In genomic region chr10:131781076-131781475, GRCh38 we compare ENCODE assay signal across 37 cellular contexts.
"Had no signal": no experiment of that assay in that cellular context is flagged by ENCODE, and none has a peak within 500 bp of the region (broad histone marks: within the 10 kb centered on the region; RNA-seq: fewer than 3 reads in every experiment).

No MANE protein-coding gene starts in this region.

- H3K9me3 ChIP-seq: colonic mucosa had no signal

- H3K27ac ChIP-seq: adrenal gland, ascending aorta, breast epithelium, cardiac muscle cell, colonic mucosa, esophagus muscularis mucosa, foreskin keratinocyte, gastrocnemius medialis, WERI-Rb-1 had no signal

- ATAC-seq: activated CD4-positive, CD25-positive, alpha-beta regulatory T cell treated with anti-CD3 and anti-CD28 coated beads, Interleukin-2, amount 50 U/mL, for 24 hours; activated CD8-positive, alpha-beta T cell treated with anti-CD3 and anti-CD28 coated beads for 36 hours; activated naive CD8-positive, alpha-beta T cell treated with anti-CD3 and anti-CD28 coated beads, Interleukin-2, amount 50 U/mL, for 24 hours; foreskin keratinocyte; gastrocnemius medialis; T-helper 17 cell had no signal

- H3K4me1 Mint-ChIP-seq: activated B cell treated with CpG ODN at 0.5 μM for 24 hours; activated naive CD4-positive, alpha-beta T cell treated with anti-CD3 and anti-CD28 coated beads, Interleukin-2, amount 50 U/mL, for 24 hours; activated naive CD8-positive, alpha-beta T cell treated with anti-CD3 and anti-CD28 coated beads for 36 hours; activated naive CD8-positive, alpha-beta T cell treated with anti-CD3 and anti-CD28 coated beads, Interleukin-2, amount 50 U/mL, for 24 hours; brain; T-helper 17 cell had no signal

- H3K36me3 Mint-ChIP-seq: activated naive CD8-positive, alpha-beta T cell treated with anti-CD3 and anti-CD28 coated beads for 36 hours had no signal

- H3K4me3 Mint-ChIP-seq: activated B cell treated with CpG ODN at 0.5 μM for 24 hours; activated CD8-positive, alpha-beta T cell treated with anti-CD3 and anti-CD28 coated beads for 36 hours; activated naive CD4-positive, alpha-beta T cell treated with anti-CD3 and anti-CD28 coated beads for 36 hours; activated naive CD4-positive, alpha-beta T cell treated with anti-CD3 and anti-CD28 coated beads, Interleukin-2, amount 50 U/mL, for 24 hours; activated naive CD8-positive, alpha-beta T cell treated with anti-CD3 and anti-CD28 coated beads for 36 hours; activated naive CD8-positive, alpha-beta T cell treated with anti-CD3 and anti-CD28 coated beads, Interleukin-2, amount 50 U/mL, for 24 hours; activated T-helper 1 cell treated with anti-CD3 and anti-CD28 coated beads, Interleukin-12 subunit alpha, Interleukin-12 subunit beta, Interleukin-2, Interleukin-4 antibody, amounts not matched to agents 30 ng/mL and 10 ng/mL and 1 ng/mL, durations not matched to agents 14 hours and 24 hours and 36 hours; brain; dendritic cell treated with granulocyte-macrophage colony-stimulating factor and Interleukin-4, amounts not matched to agents 40 ng/mL and 50 ng/mL, for 4 days; T-helper 17 cell; T-helper 2 cell treated with Interferon-gamma antibody and Interleukin-4, amounts not matched to agents 5 μg/mL and 100 μg/mL, for 36 hours had no signal

- H3K27ac Mint-ChIP-seq: activated B cell treated with CpG ODN at 0.5 μM for 24 hours; activated CD8-positive, alpha-beta T cell treated with anti-CD3 and anti-CD28 coated beads for 36 hours; activated naive CD4-positive, alpha-beta T cell treated with anti-CD3 and anti-CD28 coated beads for 36 hours; activated naive CD4-positive, alpha-beta T cell treated with anti-CD3 and anti-CD28 coated beads, Interleukin-2, amount 50 U/mL, for 24 hours; activated naive CD8-positive, alpha-beta T cell treated with anti-CD3 and anti-CD28 coated beads for 36 hours; activated naive CD8-positive, alpha-beta T cell treated with anti-CD3 and anti-CD28 coated beads, Interleukin-2, amount 50 U/mL, for 24 hours; activated T-helper 1 cell treated with anti-CD3 and anti-CD28 coated beads, Interleukin-12 subunit alpha, Interleukin-12 subunit beta, Interleukin-2, Interleukin-4 antibody, amounts not matched to agents 30 ng/mL and 10 ng/mL and 1 ng/mL, durations not matched to agents 14 hours and 24 hours and 36 hours; activated T-helper 2 cell treated with anti-CD3 and anti-CD28 coated beads, Interferon-gamma antibody, Interleukin-2, Interleukin-4, amounts not matched to agents 10 μg/mL and 5 μg/mL and 100 μg/mL, durations not matched to agents 14 hours and 24 hours and 36 hours; brain; dendritic cell treated with granulocyte-macrophage colony-stimulating factor and Interleukin-4, amounts not matched to agents 40 ng/mL and 50 ng/mL, for 4 days; T-helper 17 cell; T-helper 2 cell treated with Interferon-gamma antibody and Interleukin-4, amounts not matched to agents 5 μg/mL and 100 μg/mL, for 36 hours had no signal

- H3K4me3 ChIP-seq: adrenal gland, ascending aorta, breast epithelium, cardiac muscle cell, colonic mucosa, dorsolateral prefrontal cortex, esophagus muscularis mucosa, gastrocnemius medialis had no signal

- DNase-seq: activated B cell treated with CpG ODN at 0.5 μM for 24 hours; activated CD4-positive, alpha-beta T cell treated with anti-CD3 and anti-CD28 coated beads for 48 hours; activated CD4-positive, alpha-beta T cell treated with anti-CD3 and anti-CD28 coated beads, Interleukin-2, amount 50 U/mL, for 1 hour; activated CD4-positive, alpha-beta T cell treated with anti-CD3 and anti-CD28 coated beads, Interleukin-2, amount 50 U/mL, for 48 hours; activated CD8-positive, alpha-beta T cell treated with anti-CD3 and anti-CD28 coated beads for 36 hours; activated effector memory CD4-positive, alpha-beta T cell treated with anti-CD3 and anti-CD28 coated beads, Interleukin-2, amount 50 U/mL, for 16 hours; activated naive CD4-positive, alpha-beta T cell treated with anti-CD3 and anti-CD28 coated beads for 36 hours; activated naive CD8-positive, alpha-beta T cell treated with anti-CD3 and anti-CD28 coated beads for 36 hours; activated naive CD8-positive, alpha-beta T cell treated with anti-CD3 and anti-CD28 coated beads, Interleukin-2, amount 50 U/mL, for 24 hours; activated T-cell treated with anti-CD3 and anti-CD28 coated beads, Interleukin-2, amount 50 U/mL, for 1 hour; activated T-cell treated with anti-CD3 and anti-CD28 coated beads, Interleukin-2, amount 50 U/mL, for 48 hours; amygdala; central memory CD4-positive, alpha-beta T cell; cerebellar nuclear complex; colonic mucosa; effector memory CD4-positive, alpha-beta T cell; erythroblast; foreskin keratinocyte; gastrocnemius medialis; glutamatergic neuron; T-helper 1 cell; T-helper 17 cell; T1000; WERI-Rb-1 had no signal

- H3K27me3 ChIP-seq: adrenal gland, ascending aorta, cardiac muscle cell, colonic mucosa, dorsolateral prefrontal cortex, esophagus muscularis mucosa, foreskin keratinocyte, gastrocnemius medialis had no signal

- H3K4me1 ChIP-seq: adrenal gland, ascending aorta, breast epithelium, colonic mucosa, esophagus muscularis mucosa, foreskin keratinocyte, gastrocnemius medialis had no signal

- H3K36me3 ChIP-seq: adrenal gland, ascending aorta, breast epithelium, cardiac muscle cell, colonic mucosa, esophagus muscularis mucosa, gastrocnemius medialis, WERI-Rb-1 had no signal

- H3K27me3 Mint-ChIP-seq: activated B cell treated with CpG ODN at 0.5 μM for 24 hours; dendritic cell treated with granulocyte-macrophage colony-stimulating factor and Interleukin-4, amounts not matched to agents 40 ng/mL and 50 ng/mL, for 4 days had no signal
